ENCODE assay signal across 1 cellular context in the genomic region with DNA sequence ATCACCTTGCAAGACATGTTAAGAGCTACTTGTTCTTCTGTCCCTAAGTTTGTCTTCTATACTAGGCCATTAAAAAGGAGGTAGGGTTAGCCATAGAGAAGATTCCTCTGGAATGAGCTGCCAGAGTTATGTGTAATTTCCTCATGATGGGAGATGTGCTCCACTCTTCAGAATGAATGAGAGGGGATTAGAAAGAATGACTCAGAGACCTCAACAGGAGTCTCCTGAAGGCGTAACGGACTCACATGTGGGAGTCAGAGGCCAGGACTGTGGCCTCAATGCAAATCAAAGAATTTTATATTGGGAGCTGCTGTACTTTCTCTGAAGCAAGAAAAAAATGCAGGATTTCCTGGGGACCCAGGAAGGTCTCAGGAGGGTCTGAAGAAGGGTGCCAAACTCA.
TF ChIP-seq lines count a peak whose summit lies in the region.

No MANE protein-coding gene starts in this region.

TF ChIP-seq in IMR-90, 13 proteins besides CTCF, POLR2A, EP300 and RAD21 (continued from another document):
- TF ChIP-seq CHD1 (IDR thresholded peaks at IDR 0.05; ENCODE audit: low read depth, low read length): no peak
- peak; percentile 78 for TF ChIP-seq BHLHE40 (IDR thresholded peaks at IDR 0.05; ENCODE audit: low read depth, low read length)
- no peak for TF ChIP-seq MAZ (IDR thresholded peaks at IDR 0.05; ENCODE audit: borderline replicate concordance, low read depth, low read length)
- TF ChIP-seq FOS (IDR thresholded peaks at IDR 0.05; ENCODE audit: low read depth, low read length): peak; percentile 13; the same call in 1 of the 2 replicates
- TF ChIP-seq RFX5 (IDR thresholded peaks at IDR 0.05; ENCODE audit: low read depth, low read length): no peak
- 0 out of 2 replicates have a peak, but pooled peaks have one; percentile 1 for TF ChIP-seq CEBPB (IDR thresholded peaks at IDR 0.05; ENCODE audit: low read depth, low read length)
- TF ChIP-seq SMC3 (IDR thresholded peaks at IDR 0.05; ENCODE audit: low read depth, low read length): no peak
